In genomic region chr15:79310985-79311900, GRCh38 we compare ENCODE assay signal across 8 cellular contexts. TPM values are rescaled to one million over a fixed set of nuclear protein-coding genes. Genes with fewer than 3 reads are reported as not detected.
DNase-seq lines count a peak whose midpoint lies in the region; ATAC-seq, FAIRE-seq and TF ChIP-seq lines count a peak whose summit lies in the region.

TMED3 (plus strand) TSS chr15:79311112; CDS start chr15:79311250, 138 bp downstream.

- H3K9me3 ChIP-seq in right atrium auricular region, result no peaks in the 10 kb centered on the region
- H3K9me3 ChIP-seq in uterus, result no peaks in the 10 kb centered on the region

- H3K27me3 ChIP-seq in right atrium auricular region, result no peaks in the 10 kb centered on the region
- H3K27me3 ChIP-seq in uterus, result no peaks in the 10 kb centered on the region

- intact Hi-C loops in T-helper 1 cell treated with Interleukin-12 subunit alpha and Interleukin-12 subunit beta and Interleukin-4 antibody, amounts not matched to agents 30 ng/mL and 1 ng/mL, for 36 hours (cut with micrococcal nuclease), result loop anchor here (2.0 to 10.0 kb wide), 2 partner anchors 842 to 1984 kb away; partner anchors contain the start of gene FAH
- intact Hi-C loops in uterus (cut with DNase I; ENCODE audit: low total_unique reads), result no loop called here

- H3K27ac ChIP-seq in right atrium auricular region, result peak within 1 kb of the TSS in 1 of 2 donors; percentile 53
- peak within 1 kb of the TSS in 1 of 2 donors; percentile 24 for H3K27ac ChIP-seq in uterus

- H3K4me3 ChIP-seq in right atrium auricular region (peak within 1 kb of the TSS; percentile 69 to 81), uterus (peak within 1 kb of the TSS; percentile 68)

- FAIRE-seq in GM12892 (lab: Jason Lieb, UNC), result peak; percentile 87

- DNase-seq in GM12892 (ENCODE audit: insufficient read length) (peak; percentile 97), NCI-H128 (lab: John Stamatoyannopoulos, UW; ENCODE audit: unreplicated experiment) (peak; percentile 31), amniotic epithelial cell (ENCODE audit: low read depth) (peak; percentile 79), right atrium auricular region (ENCODE audit: low spot score) (no peak), pulmonary artery endothelial cell (ENCODE audit: low read depth, low spot score) (peak; percentile 45), uterus (peak; percentile 32 to 73)

- H3K36me3 ChIP-seq in right atrium auricular region (peaks cover 21% of the 10 kb centered on the region), uterus (no peaks in the 10 kb centered on the region)

- TF ChIP-seq CTCF in right atrium auricular region (IDR thresholded peaks at IDR 0.05), result no peak
- no peak for TF ChIP-seq CTCF in uterus (IDR thresholded peaks at IDR 0.05)

- ATAC-seq in HG02759 (IDR thresholded peaks at IDR 0.05; ENCODE audit: unreplicated experiment), result peak; percentile 93

- peaks cover 0 to 22% of the 10 kb centered on the region in 2 donors for H3K4me1 ChIP-seq in right atrium auricular region
- H3K4me1 ChIP-seq in uterus, result peaks cover 0 to 3% of the 10 kb centered on the region in 2 donors

- TF ChIP-seq POLR2A in GM12892 (IDR thresholded peaks at IDR 0.05; ENCODE audit: low read depth, low read length), result peak; percentile 83
- TF ChIP-seq POLR2A in uterus (IDR thresholded peaks at IDR 0.05), result peak in 1 of 2 donors; percentile 24

RNA-seq across cellular contexts. Expression of gene TMED3, which starts in this region (rescaled TPM):
- 39.4 TPM for polyA plus RNA-seq in GM12892 (2012; ENCODE audit: missing spikeins)
- 45.0 and 45.3 TPM in 2 replicates for total RNA-seq in T-helper 1 cell treated with Interleukin-12 subunit alpha and Interleukin-12 subunit beta and Interleukin-4 antibody, amounts not matched to agents 30 ng/mL and 1 ng/mL, for 36 hours
- total RNA-seq in right atrium auricular region (10 to 100 TPM; 42.7 to 64.0 TPM), pulmonary artery endothelial cell (134 and 221 TPM in 2 replicates), uterus (10 to 100 TPM; 15.3 to 57.8 (median 25.0) TPM)
